Comparison of ENCODE assay signal across 15 cellular contexts in genomic region chr3:159831466-159831865, GRCh38. TPM values are rescaled to one million over a fixed set of nuclear protein-coding genes. Genes with fewer than 3 reads are reported as not detected.
DNase-seq lines count a peak whose midpoint lies in the region; ATAC-seq and TF ChIP-seq lines count a peak whose summit lies in the region.
"Had no signal": no experiment of that assay in that cellular context is flagged by ENCODE, and none has a peak within 500 bp of the region (broad histone marks: within the 10 kb centered on the region; RNA-seq: fewer than 3 reads in every experiment).

No MANE protein-coding gene starts in this region.

- no peak for TF ChIP-seq CTCF in omental fat pad (IDR thresholded peaks at IDR 0.05)

- DNase-seq in NCI-H1436 treated with DMSO at 0.1 percent for 48 hours (lab: John Stamatoyannopoulos, UW) (no peak), NCI-H82 treated with DMSO at 0.1 percent for 48 hours (lab: John Stamatoyannopoulos, UW; ENCODE audit: unreplicated experiment) (no peak), omental fat pad (ENCODE audit: low spot score) (no peak), GF-D8 (lab: John Stamatoyannopoulos, UW) (no peak)
- DNase-seq: activated CD4-positive, alpha-beta T cell treated with anti-CD3 and anti-CD28 coated beads for 1 hour; activated naive CD8-positive, alpha-beta T cell treated with anti-CD3 and anti-CD28 coated beads, Interleukin-2, amount 50 U/mL, for 24 hours; NCI-H1105; stimulated activated CD4-positive, alpha-beta T cell treated with anti-CD3 and anti-CD28 coated beads, Interleukin-4, amount 100 ng/mL, for 4 hours; T-helper 1 cell had no signal

- ATAC-seq in GM18519 (IDR thresholded peaks at IDR 0.05; ENCODE audit: low FRiP score, unreplicated experiment) (peak; percentile 32), GM21360 (IDR thresholded peaks at IDR 0.05; ENCODE audit: unreplicated experiment) (peak; percentile 34), HG02884 (IDR thresholded peaks at IDR 0.05; ENCODE audit: unreplicated experiment) (peak; percentile 64), HG03460 (IDR thresholded peaks at IDR 0.05; ENCODE audit: unreplicated experiment) (peak; percentile 32), omental fat pad (ENCODE audit: low FRiP score) (no peak)
- ATAC-seq: activated naive CD8-positive, alpha-beta T cell treated with anti-CD3 and anti-CD28 coated beads, Interleukin-2, amount 50 U/mL, for 24 hours; sciatic nerve had no signal

RNA-seq across cellular contexts. Expression of gene SCHIP1, which starts 8.2 kb away (rescaled TPM):
- total RNA-seq in omental fat pad = 10 to 100 TPM in 1 of 4 donors, 1 to 10 TPM in 3; 2.7 to 13.9 (median 6.0) TPM
- total RNA-seq: B cell had no signal
